In genomic region chr3:16303037-16303436, GRCh38 we compare ENCODE assay signal across 1 cellular context.
TF ChIP-seq lines count a peak whose summit lies in the region.

No MANE protein-coding gene starts in this region.

TF ChIP-seq in endothelial cell of umbilical vein, 7 proteins besides CTCF, POLR2A, EP300 and RAD21 (continued from another document):
- TF ChIP-seq, protein P1, sequence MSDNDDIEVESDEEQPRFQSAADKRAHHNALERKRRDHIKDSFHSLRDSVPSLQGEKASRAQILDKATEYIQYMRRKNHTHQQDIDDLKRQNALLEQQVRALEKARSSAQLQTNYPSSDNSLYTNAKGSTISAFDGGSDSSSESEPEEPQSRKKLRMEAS (IDR thresholded peaks at IDR 0.05; ENCODE audit: insufficient read depth, insufficient read length), result no peak
TF ChIP-seq in endothelial cell of umbilical vein: peak in this region for 0.
